In the genomic region with DNA sequence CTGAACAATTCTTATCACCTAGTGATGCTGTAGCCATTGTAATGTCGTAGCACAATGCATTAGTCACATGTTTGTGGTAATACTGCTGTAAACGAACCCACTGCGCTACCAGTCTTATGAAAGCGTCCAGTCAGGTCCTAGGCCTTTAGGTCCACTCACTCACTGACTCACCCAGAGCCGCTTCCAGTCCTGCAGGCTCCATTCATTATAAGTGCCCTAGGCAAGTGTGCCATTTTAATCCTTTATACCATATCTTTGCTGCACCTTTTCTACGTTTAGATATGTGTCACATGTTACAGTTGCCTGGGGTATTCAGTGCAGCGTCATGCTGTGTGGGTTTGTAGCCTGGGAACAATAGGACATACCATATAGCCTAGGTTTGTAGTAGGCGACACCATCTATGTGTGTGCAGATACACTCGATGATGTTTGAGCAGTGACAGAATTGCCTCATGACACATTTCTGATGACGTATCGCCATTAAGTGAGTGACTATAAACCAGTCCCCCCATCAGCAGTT, we compare ENCODE assay signal across 12 cellular contexts. TPM values are rescaled to one million over a fixed set of nuclear protein-coding genes. Genes with fewer than 3 reads are reported as not detected.
DNase-seq lines count a peak whose midpoint lies in the region; ATAC-seq and TF ChIP-seq lines count a peak whose summit lies in the region.
"Had no signal": no experiment of that assay in that cellular context is flagged by ENCODE, and none has a peak within 500 bp of the region (broad histone marks: within the 10 kb centered on the region; RNA-seq: fewer than 3 reads in every experiment).

No MANE protein-coding gene starts in this region.

- peaks cover 39% of the 10 kb centered on the region for H3K4me1 ChIP-seq in foreskin keratinocyte

- H3K4me1 Mint-ChIP-seq in activated CD8-positive, alpha-beta T cell treated with anti-CD3 and anti-CD28 coated beads for 36 hours (ENCODE audit: low read depth): peaks cover 90% of the 10 kb centered on the region

- H3K27me3 ChIP-seq in HL-60 (ENCODE audit: insufficient read depth, poor library complexity, severe bottlenecking): no peaks in the 10 kb centered on the region
- H3K27me3 ChIP-seq in foreskin keratinocyte: no peaks in the 10 kb centered on the region

- no peak for TF ChIP-seq CTCF in HL-60 (IDR thresholded peaks at IDR 0.05; ENCODE audit: insufficient read depth, low read length)
- TF ChIP-seq CTCF in activated CD8-positive, alpha-beta T cell treated with anti-CD3 and anti-CD28 coated beads for 36 hours (IDR thresholded peaks at IDR 0.05): no peak
- TF ChIP-seq CTCF in foreskin keratinocyte (conservative IDR thresholded peaks at IDR 0.05): no peak

- POLR2A ChIA-PET in activated CD8-positive, alpha-beta T cell treated with anti-CD3 and anti-CD28 coated beads for 36 hours (lab: Charles Lee): interaction anchor here (4.1 kb wide), 1 partner anchor 31 kb away, joined by 18 read pairs; no protein-coding TSS in a partner anchor

- H3K27me3 Mint-ChIP-seq in activated CD8-positive, alpha-beta T cell treated with anti-CD3 and anti-CD28 coated beads for 36 hours: no peaks in the 10 kb centered on the region

- no peak for ATAC-seq in activated CD8-positive, alpha-beta T cell treated with anti-CD3 and anti-CD28 coated beads for 36 hours
- ATAC-seq in foreskin keratinocyte (peak; percentile 37), GM21526 (IDR thresholded peaks at IDR 0.05; ENCODE audit: low FRiP score, unreplicated experiment) (no peak), GM18511 (IDR thresholded peaks at IDR 0.05; ENCODE audit: unreplicated experiment) (no peak)

- peak overlapping the region; percentile 83 for H3K27ac ChIP-seq in HL-60 (replicated peaks)
- no peak overlapping the region for H3K27ac ChIP-seq in foreskin keratinocyte
- H3K27ac ChIP-seq: WERI-Rb-1 had no signal

- no peak overlapping the region for H3K4me3 Mint-ChIP-seq in activated CD8-positive, alpha-beta T cell treated with anti-CD3 and anti-CD28 coated beads for 36 hours

- no peaks in the 10 kb centered on the region for H3K9me3 Mint-ChIP-seq in activated CD8-positive, alpha-beta T cell treated with anti-CD3 and anti-CD28 coated beads for 36 hours

- H3K4me3 ChIP-seq in HL-60 (replicated peaks; ENCODE audit: insufficient read depth, low read length): no peak overlapping the region
- H3K4me3 ChIP-seq: mucosa of descending colon, skin epidermis had no signal

- peaks cover 32% of the 10 kb centered on the region for H3K36me3 Mint-ChIP-seq in activated CD8-positive, alpha-beta T cell treated with anti-CD3 and anti-CD28 coated beads for 36 hours (ENCODE audit: low read depth)

- DNase-seq in A172 (ENCODE audit: low spot score): peak; percentile 95
- DNase-seq in HL-60 (ENCODE audit: low read depth in 1 of 2, low spot score in 1 of 2): peak in 1 of 2 experiments; percentile 51
- no peak for DNase-seq in activated CD8-positive, alpha-beta T cell treated with anti-CD3 and anti-CD28 coated beads for 36 hours
- DNase-seq in foreskin keratinocyte: peak; percentile 79 to 92
- no peak for DNase-seq in dermis blood vessel endothelial cell
- DNase-seq in cerebellar nuclear complex (lab: John Stamatoyannopoulos, UW): no peak
- DNase-seq: mucosa of descending colon, NCI-H1417, WERI-Rb-1 had no signal

- CTCF ChIA-PET in activated CD8-positive, alpha-beta T cell treated with anti-CD3 and anti-CD28 coated beads for 36 hours (lab: Charles Lee): interaction anchor here (0.6 kb wide), 1 partner anchor 30 kb away, joined by 3 read pairs; no protein-coding TSS in a partner anchor

- intact Hi-C loops in activated CD8-positive, alpha-beta T cell treated with anti-CD3 and anti-CD28 coated beads for 36 hours (cut with micrococcal nuclease): loop anchor here (5.0 kb wide), 1 partner anchor 33 kb away; no protein-coding TSS in a partner anchor

- H3K27ac Mint-ChIP-seq in activated CD8-positive, alpha-beta T cell treated with anti-CD3 and anti-CD28 coated beads for 36 hours: peak overlapping the region; percentile 98

RNA-seq across cellular contexts. Expression of a gene that starts 15.4 kb away (rescaled TPM):
- 78.4 and 99.8 TPM in 2 replicates for total RNA-seq in A172 (2014; rRNA removed; shearing (Covaris generic))
- 10 to 100 TPM; 81.7 to 82.4 TPM for total RNA-seq in activated CD8-positive, alpha-beta T cell treated with anti-CD3 and anti-CD28 coated beads for 36 hours
- 65.6 and 66.5 TPM in 2 replicates for total RNA-seq in foreskin keratinocyte
- polyA plus RNA-seq in foreskin keratinocyte: 15.9 and 21.2 TPM in 2 replicates
- 120 and 153 TPM in 2 replicates for total RNA-seq in dermis blood vessel endothelial cell

Comparison
In these comparisons a context has a peak if more than half of its experiments do, and no peak if none do; other contexts are left out.
1. DNase-seq: peak in A172 (single experiment) and foreskin keratinocyte (2 of 2); none in activated CD8-positive, alpha-beta T cell treated with anti-CD3 and anti-CD28 coated beads for 36 hours (single experiment), dermis blood vessel endothelial cell (single experiment) and cerebellar nuclear complex (0 of 2).